In genomic region chr9:128918921-128919320, GRCh38 we compare ENCODE assay signal across 20 cellular contexts. TPM values are rescaled to one million over a fixed set of nuclear protein-coding genes. Genes with fewer than 3 reads are reported as not detected.
DNase-seq lines count a peak whose midpoint lies in the region; ATAC-seq, FAIRE-seq and TF ChIP-seq lines count a peak whose summit lies in the region.
"Had no signal": no experiment of that assay in that cellular context is flagged by ENCODE, and none has a peak within 500 bp of the region (broad histone marks: within the 10 kb centered on the region; RNA-seq: fewer than 3 reads in every experiment).

No MANE protein-coding gene starts in this region.

- no peak overlapping the region for H3K4me3 Mint-ChIP-seq in endothelial cell (ENCODE audit: unreplicated experiment)
- H3K4me3 Mint-ChIP-seq: activated CD8-positive, alpha-beta memory T cell treated with anti-CD3 and anti-CD28 coated beads, Interleukin-2, amount 10 ng/mL, durations not matched to agents 7 days and 5 days had no signal

- peak overlapping the region; percentile 63 for H3K9ac ChIP-seq in BLaER1

- H3K27me3 Mint-ChIP-seq in endothelial cell (ENCODE audit: unreplicated experiment), result peaks cover 5% of the 10 kb centered on the region
- H3K27me3 Mint-ChIP-seq: activated CD8-positive, alpha-beta memory T cell treated with anti-CD3 and anti-CD28 coated beads, Interleukin-2, amount 10 ng/mL, durations not matched to agents 7 days and 5 days had no signal

- H3K27me3 ChIP-seq in BLaER1, result no peaks in the 10 kb centered on the region
- H3K27me3 ChIP-seq in Peyer's patch, result no peaks in the 10 kb centered on the region
- no peaks in the 10 kb centered on the region for H3K27me3 ChIP-seq in gastrocnemius medialis

- no peak for FAIRE-seq in GM12892 (lab: Jason Lieb, UNC)
- FAIRE-seq: endothelial cell of umbilical vein, TTC549 had no signal

- H3K4me1 Mint-ChIP-seq in endothelial cell (ENCODE audit: unreplicated experiment), result peaks cover 6% of the 10 kb centered on the region

- no peak for TF ChIP-seq CTCF in Peyer's patch (IDR thresholded peaks at IDR 0.05)
- no peak for TF ChIP-seq CTCF in endothelial cell (IDR thresholded peaks at IDR 0.05; ENCODE audit: unreplicated experiment)
- TF ChIP-seq CTCF in gastrocnemius medialis (IDR thresholded peaks at IDR 0.05 in 4 of 5, conservative IDR thresholded peaks at IDR 0.05 in 1 of 5), result no peak

- H3K9me3 Mint-ChIP-seq in endothelial cell (ENCODE audit: unreplicated experiment), result no peaks in the 10 kb centered on the region

- ATAC-seq in gastrocnemius medialis (no peak), HG03432 (IDR thresholded peaks at IDR 0.05; ENCODE audit: unreplicated experiment) (no peak)
- ATAC-seq: activated CD8-positive, alpha-beta memory T cell treated with anti-CD3 and anti-CD28 coated beads, Interleukin-2, amount 10 ng/mL, durations not matched to agents 7 days and 5 days had no signal

- H3K27ac ChIP-seq in BLaER1 (peak overlapping the region; percentile 87), Peyer's patch (peak overlapping the region in 3 of 4 donors; percentile 42 to 83 (median 59)), gastrocnemius medialis (peak overlapping the region; percentile 81 to 85 (median 83))

- H3K27ac Mint-ChIP-seq in endothelial cell (ENCODE audit: unreplicated experiment), result peak overlapping the region; percentile 17
- H3K27ac Mint-ChIP-seq: activated CD8-positive, alpha-beta memory T cell treated with anti-CD3 and anti-CD28 coated beads, Interleukin-2, amount 10 ng/mL, durations not matched to agents 7 days and 5 days had no signal

- no peak overlapping the region for H3K4me3 ChIP-seq in BLaER1
- H3K4me3 ChIP-seq in Peyer's patch, result no peak overlapping the region
- no peak overlapping the region for H3K4me3 ChIP-seq in gastrocnemius medialis

- in situ Hi-C loops in gastrocnemius medialis (cut with MboI; ENCODE audit: low sequenced_read_pairs in 4 of 4), result no loop called here

- peaks cover 9% of the 10 kb centered on the region for H3K36me3 Mint-ChIP-seq in endothelial cell (ENCODE audit: low read depth, unreplicated experiment)

- intact Hi-C loops in gastrocnemius medialis (cut with DNase I; ENCODE audit: low total_unique reads), result loop anchor here (5.0 kb wide), 1 partner anchor 37 kb away; the partner anchor contains the start of genes KYAT1 and LRRC8A

- DNase-seq in Peyer's patch, result no peak
- DNase-seq in endothelial cell (ENCODE audit: low spot score), result no peak
- no peak for DNase-seq in gastrocnemius medialis
- DNase-seq in GM12892 (ENCODE audit: insufficient read length), result no peak
- DNase-seq in KG1 (lab: John Stamatoyannopoulos, UW), result no peak
- no peak for DNase-seq in ureter (ENCODE audit: low spot score)
- DNase-seq: activated CD8-positive, alpha-beta memory T cell treated with anti-CD3 and anti-CD28 coated beads, Interleukin-2, amount 10 ng/mL, durations not matched to agents 7 days and 5 days; anterior cingulate cortex; COR-L47; HCEC 1CT; hippocampal formation; mesenchymal stem cell; NCI-H1436; NCI-H69; stimulated activated CD4-positive, alpha-beta T cell treated with anti-CD3 and anti-CD28 coated beads, Interleukin-2, amount 100 ng/mL, for 24 hours; stimulated activated naive CD4-positive, alpha-beta T cell had no signal

- H3K9me3 ChIP-seq in BLaER1 (no peaks in the 10 kb centered on the region), Peyer's patch (no peaks in the 10 kb centered on the region), gastrocnemius medialis (no peaks in the 10 kb centered on the region)

- TF ChIP-seq POLR2A in Peyer's patch (IDR thresholded peaks at IDR 0.05) (no peak), gastrocnemius medialis (IDR thresholded peaks at IDR 0.05) (no peak), GM12892 (IDR thresholded peaks at IDR 0.05; ENCODE audit: low read depth, low read length) (no peak)

- H3K4me1 ChIP-seq in BLaER1 (peaks cover 59% of the 10 kb centered on the region), Peyer's patch (peaks cover 0 to 30% (median 3%) of the 10 kb centered on the region in 4 donors), gastrocnemius medialis (peaks cover 69 to 73% of the 10 kb centered on the region in 2 donors)

- H3K36me3 ChIP-seq in BLaER1 (peaks cover 42% of the 10 kb centered on the region), Peyer's patch (peaks cover 0 to 16% (median 0%) of the 10 kb centered on the region in 3 donors), gastrocnemius medialis (peaks cover 0 to 11% of the 10 kb centered on the region in 2 donors)

- no peaks in the 10 kb centered on the region for H4K20me1 ChIP-seq in BLaER1

- H3K4me2 ChIP-seq in BLaER1, result peak overlapping the region; percentile 72

RNA-seq across cellular contexts. Expression of gene PHYHD1, which starts 1.9 kb away (rescaled TPM):
- 10 to 100 TPM in 1 of 4 donors, 1 to 10 TPM in 2, not detected in 1; 4.4 to 23.9 (median 7.5) TPM for total RNA-seq in Peyer's patch
- total RNA-seq in endothelial cell (ENCODE audit: unreplicated experiment), result 10.3 TPM
- 10 to 100 TPM in 3 of 4 donors, 1 to 10 TPM in 1; 9.5 to 39.3 (median 30.3) TPM for total RNA-seq in gastrocnemius medialis
- 1.1 TPM for polyA plus RNA-seq in GM12892 (2012; ENCODE audit: missing spikeins)
- total RNA-seq in ureter, result 26.6 TPM

RNA-seq across cellular contexts. Expression of gene DOLK, which starts 28.5 kb away (rescaled TPM):
- total RNA-seq in Peyer's patch (10 to 100 TPM in 2 of 4 donors, 1 to 10 TPM in 2; 4.1 to 12.3 (median 10.6) TPM), endothelial cell (ENCODE audit: unreplicated experiment) (18.2 TPM), gastrocnemius medialis (10 to 100 TPM in 1 of 4 donors, 1 to 10 TPM in 3; 6.5 to 11.8 (median 6.6) TPM), ureter (14.2 TPM)
- 5.0 TPM for polyA plus RNA-seq in GM12892 (2012; ENCODE audit: missing spikeins)

RNA-seq across cellular contexts. Expression of gene NUP188, which starts 28.6 kb away (rescaled TPM):
- total RNA-seq in Peyer's patch (100 to 1,000 TPM in 1 of 4 donors, 10 to 100 TPM in 3; 28.2 to 101 (median 47.9) TPM), endothelial cell (ENCODE audit: unreplicated experiment) (44.0 TPM), gastrocnemius medialis (10 to 100 TPM; 24.7 to 59.7 (median 30.3) TPM), ureter (52.1 TPM)
- 44.5 TPM for polyA plus RNA-seq in GM12892 (2012; ENCODE audit: missing spikeins)

RNA-seq across cellular contexts. Expression of gene LRRC8A, which starts 37.0 kb away (rescaled TPM):
- 10 to 100 TPM; 20.0 to 39.2 (median 27.0) TPM for total RNA-seq in Peyer's patch
- total RNA-seq in endothelial cell (ENCODE audit: unreplicated experiment), result 54.3 TPM
- 10 to 100 TPM; 24.4 to 28.4 (median 27.0) TPM for total RNA-seq in gastrocnemius medialis
- 3.0 TPM for polyA plus RNA-seq in GM12892 (2012; ENCODE audit: missing spikeins)
- total RNA-seq in ureter, result 37.1 TPM

RNA-seq across cellular contexts. Expression of gene KYAT1, which starts 37.2 kb away (rescaled TPM):
- total RNA-seq in Peyer's patch (10 to 100 TPM in 1 of 4 donors, 1 to 10 TPM in 3; 4.6 to 14.9 (median 8.7) TPM), endothelial cell (ENCODE audit: unreplicated experiment) (3.3 TPM), gastrocnemius medialis (1 to 10 TPM; 4.7 to 7.4 (median 5.8) TPM), ureter (13.0 TPM)
- polyA plus RNA-seq in GM12892 (2012; ENCODE audit: missing spikeins), result 9.7 TPM
